ENCODE assay signal across 1 cellular context in the genomic region with DNA sequence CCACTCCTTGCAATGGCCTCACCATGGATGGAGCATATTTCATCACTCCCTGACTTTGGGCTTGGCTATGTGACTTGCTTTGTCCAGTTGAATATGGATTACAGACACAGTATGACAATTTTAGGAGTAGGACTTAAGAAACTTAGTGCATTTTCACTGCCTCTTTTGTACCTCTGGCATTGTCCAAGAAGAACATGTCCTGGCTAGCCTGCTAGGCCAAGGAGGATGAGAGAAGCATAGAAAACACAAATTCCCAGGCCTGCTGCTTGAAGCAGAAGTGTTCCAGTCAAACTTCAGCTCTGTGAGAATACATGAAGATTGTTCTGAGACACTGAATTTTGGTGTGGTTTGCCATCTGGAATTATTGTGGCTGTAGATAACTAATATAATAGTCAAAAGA.
TF ChIP-seq lines count a peak whose summit lies in the region.

No MANE protein-coding gene starts in this region.

TF ChIP-seq in H1, 55 proteins besides CTCF, POLR2A, EP300 and RAD21:
- TF ChIP-seq, protein P1, sequence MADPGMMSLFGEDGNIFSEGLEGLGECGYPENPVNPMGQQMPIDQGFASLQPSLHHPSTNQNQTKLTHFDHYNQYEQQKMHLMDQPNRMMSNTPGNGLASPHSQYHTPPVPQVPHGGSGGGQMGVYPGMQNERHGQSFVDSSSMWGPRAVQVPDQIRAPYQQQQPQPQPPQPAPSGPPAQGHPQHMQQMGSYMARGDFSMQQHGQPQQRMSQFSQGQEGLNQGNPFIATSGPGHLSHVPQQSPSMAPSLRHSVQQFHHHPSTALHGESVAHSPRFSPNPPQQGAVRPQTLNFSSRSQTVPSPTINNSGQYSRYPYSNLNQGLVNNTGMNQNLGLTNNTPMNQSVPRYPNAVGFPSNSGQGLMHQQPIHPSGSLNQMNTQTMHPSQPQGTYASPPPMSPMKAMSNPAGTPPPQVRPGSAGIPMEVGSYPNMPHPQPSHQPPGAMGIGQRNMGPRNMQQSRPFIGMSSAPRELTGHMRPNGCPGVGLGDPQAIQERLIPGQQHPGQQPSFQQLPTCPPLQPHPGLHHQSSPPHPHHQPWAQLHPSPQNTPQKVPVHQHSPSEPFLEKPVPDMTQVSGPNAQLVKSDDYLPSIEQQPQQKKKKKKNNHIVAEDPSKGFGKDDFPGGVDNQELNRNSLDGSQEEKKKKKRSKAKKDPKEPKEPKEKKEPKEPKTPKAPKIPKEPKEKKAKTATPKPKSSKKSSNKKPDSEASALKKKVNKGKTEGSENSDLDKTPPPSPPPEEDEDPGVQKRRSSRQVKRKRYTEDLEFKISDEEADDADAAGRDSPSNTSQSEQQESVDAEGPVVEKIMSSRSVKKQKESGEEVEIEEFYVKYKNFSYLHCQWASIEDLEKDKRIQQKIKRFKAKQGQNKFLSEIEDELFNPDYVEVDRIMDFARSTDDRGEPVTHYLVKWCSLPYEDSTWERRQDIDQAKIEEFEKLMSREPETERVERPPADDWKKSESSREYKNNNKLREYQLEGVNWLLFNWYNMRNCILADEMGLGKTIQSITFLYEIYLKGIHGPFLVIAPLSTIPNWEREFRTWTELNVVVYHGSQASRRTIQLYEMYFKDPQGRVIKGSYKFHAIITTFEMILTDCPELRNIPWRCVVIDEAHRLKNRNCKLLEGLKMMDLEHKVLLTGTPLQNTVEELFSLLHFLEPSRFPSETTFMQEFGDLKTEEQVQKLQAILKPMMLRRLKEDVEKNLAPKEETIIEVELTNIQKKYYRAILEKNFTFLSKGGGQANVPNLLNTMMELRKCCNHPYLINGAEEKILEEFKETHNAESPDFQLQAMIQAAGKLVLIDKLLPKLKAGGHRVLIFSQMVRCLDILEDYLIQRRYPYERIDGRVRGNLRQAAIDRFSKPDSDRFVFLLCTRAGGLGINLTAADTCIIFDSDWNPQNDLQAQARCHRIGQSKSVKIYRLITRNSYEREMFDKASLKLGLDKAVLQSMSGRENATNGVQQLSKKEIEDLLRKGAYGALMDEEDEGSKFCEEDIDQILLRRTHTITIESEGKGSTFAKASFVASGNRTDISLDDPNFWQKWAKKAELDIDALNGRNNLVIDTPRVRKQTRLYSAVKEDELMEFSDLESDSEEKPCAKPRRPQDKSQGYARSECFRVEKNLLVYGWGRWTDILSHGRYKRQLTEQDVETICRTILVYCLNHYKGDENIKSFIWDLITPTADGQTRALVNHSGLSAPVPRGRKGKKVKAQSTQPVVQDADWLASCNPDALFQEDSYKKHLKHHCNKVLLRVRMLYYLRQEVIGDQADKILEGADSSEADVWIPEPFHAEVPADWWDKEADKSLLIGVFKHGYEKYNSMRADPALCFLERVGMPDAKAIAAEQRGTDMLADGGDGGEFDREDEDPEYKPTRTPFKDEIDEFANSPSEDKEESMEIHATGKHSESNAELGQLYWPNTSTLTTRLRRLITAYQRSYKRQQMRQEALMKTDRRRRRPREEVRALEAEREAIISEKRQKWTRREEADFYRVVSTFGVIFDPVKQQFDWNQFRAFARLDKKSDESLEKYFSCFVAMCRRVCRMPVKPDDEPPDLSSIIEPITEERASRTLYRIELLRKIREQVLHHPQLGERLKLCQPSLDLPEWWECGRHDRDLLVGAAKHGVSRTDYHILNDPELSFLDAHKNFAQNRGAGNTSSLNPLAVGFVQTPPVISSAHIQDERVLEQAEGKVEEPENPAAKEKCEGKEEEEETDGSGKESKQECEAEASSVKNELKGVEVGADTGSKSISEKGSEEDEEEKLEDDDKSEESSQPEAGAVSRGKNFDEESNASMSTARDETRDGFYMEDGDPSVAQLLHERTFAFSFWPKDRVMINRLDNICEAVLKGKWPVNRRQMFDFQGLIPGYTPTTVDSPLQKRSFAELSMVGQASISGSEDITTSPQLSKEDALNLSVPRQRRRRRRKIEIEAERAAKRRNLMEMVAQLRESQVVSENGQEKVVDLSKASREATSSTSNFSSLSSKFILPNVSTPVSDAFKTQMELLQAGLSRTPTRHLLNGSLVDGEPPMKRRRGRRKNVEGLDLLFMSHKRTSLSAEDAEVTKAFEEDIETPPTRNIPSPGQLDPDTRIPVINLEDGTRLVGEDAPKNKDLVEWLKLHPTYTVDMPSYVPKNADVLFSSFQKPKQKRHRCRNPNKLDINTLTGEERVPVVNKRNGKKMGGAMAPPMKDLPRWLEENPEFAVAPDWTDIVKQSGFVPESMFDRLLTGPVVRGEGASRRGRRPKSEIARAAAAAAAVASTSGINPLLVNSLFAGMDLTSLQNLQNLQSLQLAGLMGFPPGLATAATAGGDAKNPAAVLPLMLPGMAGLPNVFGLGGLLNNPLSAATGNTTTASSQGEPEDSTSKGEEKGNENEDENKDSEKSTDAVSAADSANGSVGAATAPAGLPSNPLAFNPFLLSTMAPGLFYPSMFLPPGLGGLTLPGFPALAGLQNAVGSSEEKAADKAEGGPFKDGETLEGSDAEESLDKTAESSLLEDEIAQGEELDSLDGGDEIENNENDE (IDR thresholded peaks at IDR 0.05; ENCODE audit: insufficient replicate concordance, low read length) = no peak
- TF ChIP-seq TCF12 (IDR thresholded peaks at IDR 0.05; ENCODE audit: low read depth, low read length) = no peak
- TF ChIP-seq, protein P2, sequence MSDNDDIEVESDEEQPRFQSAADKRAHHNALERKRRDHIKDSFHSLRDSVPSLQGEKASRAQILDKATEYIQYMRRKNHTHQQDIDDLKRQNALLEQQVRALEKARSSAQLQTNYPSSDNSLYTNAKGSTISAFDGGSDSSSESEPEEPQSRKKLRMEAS (IDR thresholded peaks at IDR 0.05) = no peak
